ENCODE assay signal across 8 cellular contexts in the genomic region with DNA sequence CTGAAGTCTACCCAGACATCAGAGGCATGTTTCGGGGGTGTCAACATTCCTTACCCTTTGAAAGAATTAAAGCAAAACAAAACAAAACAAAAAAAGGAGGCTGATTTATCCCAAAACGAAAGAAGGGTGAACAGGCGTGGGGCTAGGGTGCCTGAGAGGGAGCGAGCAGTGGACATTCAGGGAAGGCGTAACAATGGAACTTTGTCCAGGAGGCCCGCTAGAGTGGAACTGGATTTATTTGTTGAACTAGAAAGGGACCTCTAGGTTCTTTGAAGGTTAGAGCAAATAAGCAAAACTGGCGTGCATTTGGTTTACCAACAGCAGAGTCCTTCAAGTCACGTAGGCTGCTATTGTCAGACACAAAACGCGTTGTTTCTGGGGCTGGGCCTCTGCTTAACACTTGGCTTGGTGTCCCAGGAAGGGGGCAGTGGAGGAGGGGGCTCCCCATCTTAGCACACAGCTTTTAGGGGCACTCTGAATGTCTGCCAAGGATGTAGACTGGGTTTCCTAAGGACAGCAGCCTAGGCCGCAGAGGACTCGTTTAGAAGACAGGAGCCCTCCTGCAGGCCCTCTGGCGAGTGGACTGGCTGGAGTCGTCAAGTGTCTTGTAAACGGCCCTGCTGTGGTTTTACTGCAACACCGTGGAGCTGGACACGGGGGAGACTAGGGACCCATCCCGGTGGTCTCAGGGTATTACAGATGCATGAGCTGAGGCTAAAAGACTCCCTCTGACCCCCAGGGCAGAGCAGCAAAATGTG.
A peak's percentile ranks its signal among the peaks of the same experiment; 100 is the strongest.
DNase-seq lines count a peak whose midpoint lies in the region; ATAC-seq, FAIRE-seq and TF ChIP-seq lines count a peak whose summit lies in the region.

No MANE protein-coding gene starts in this region.

- H3K4me1 ChIP-seq in CD4-positive, CD25-positive, alpha-beta regulatory T cell (ENCODE audit: control insufficient read depth, insufficient read depth, low read length, poor library complexity, severe bottlenecking), result peaks cover 15% of the 10 kb centered on the region
- H3K4me1 ChIP-seq in RWPE2 (ENCODE audit: insufficient read depth, poor library complexity, severe bottlenecking) (peaks cover 12% of the 10 kb centered on the region), parathyroid adenoma (peaks cover 4% of the 10 kb centered on the region)

- no peaks in the 10 kb centered on the region for H3K36me3 Mint-ChIP-seq in CD4-positive, CD25-positive, alpha-beta regulatory T cell

- peaks cover 0 to 1% (median 0%) of the 10 kb centered on the region in 7 donors for H3K9me3 Mint-ChIP-seq in CD4-positive, CD25-positive, alpha-beta regulatory T cell

- no peak overlapping the region for H3K27ac ChIP-seq in CD4-positive, CD25-positive, alpha-beta regulatory T cell (ENCODE audit: insufficient read depth, low read length, poor library complexity, severe bottlenecking)
- H3K27ac ChIP-seq in RWPE2 (ENCODE audit: poor library complexity, severe bottlenecking) (peak overlapping the region; percentile 84), parathyroid adenoma (peak overlapping the region; percentile 77)

- ATAC-seq in CD4-positive, CD25-positive, alpha-beta regulatory T cell (ENCODE audit: low read depth in 2 of 2), result no peak
- no peak for ATAC-seq in RWPE2 (ENCODE audit: low read depth)
- no peak for ATAC-seq in HG02571 (IDR thresholded peaks at IDR 0.05; ENCODE audit: unreplicated experiment)
- ATAC-seq in HG03196 (IDR thresholded peaks at IDR 0.05; ENCODE audit: unreplicated experiment), result no peak
- no peak for ATAC-seq in HG03039 (IDR thresholded peaks at IDR 0.05; ENCODE audit: unreplicated experiment)

- peaks cover 8% of the 10 kb centered on the region for H3K27me3 Mint-ChIP-seq in CD4-positive, CD25-positive, alpha-beta regulatory T cell

- peak overlapping the region; percentile 13 for H3K4me3 ChIP-seq in CD4-positive, CD25-positive, alpha-beta regulatory T cell (ENCODE audit: low read depth, low read length)
- H3K4me3 ChIP-seq in RWPE2 (ENCODE audit: severe bottlenecking) (no peak overlapping the region), fibroblast of mammary gland (ENCODE audit: control insufficient read depth, low read depth, low read length) (peak overlapping the region; percentile 4), parathyroid adenoma (ENCODE audit: low read depth, low read length) (no peak overlapping the region)

- H3K9me3 ChIP-seq in CD4-positive, CD25-positive, alpha-beta regulatory T cell (ENCODE audit: control insufficient read depth in 2 of 2, low read length in 2 of 2), result no peaks in the 10 kb centered on the region
- no peaks in the 10 kb centered on the region for H3K9me3 ChIP-seq in RWPE2 (ENCODE audit: severe bottlenecking)
- no peaks in the 10 kb centered on the region for H3K9me3 ChIP-seq in parathyroid adenoma (ENCODE audit: control insufficient read depth, low read length)

- H3K27me3 ChIP-seq in CD4-positive, CD25-positive, alpha-beta regulatory T cell (ENCODE audit: control insufficient read depth, insufficient read depth, low read length), result no peaks in the 10 kb centered on the region
- H3K27me3 ChIP-seq in RWPE2 (ENCODE audit: insufficient read depth, poor library complexity, severe bottlenecking) (no peaks in the 10 kb centered on the region), parathyroid adenoma (ENCODE audit: control insufficient read depth, insufficient read depth, low read length) (no peaks in the 10 kb centered on the region)

- no peak for DNase-seq in CD4-positive, CD25-positive, alpha-beta regulatory T cell
- DNase-seq in RWPE2 (ENCODE audit: low spot score), result no peak
- no peak for DNase-seq in fibroblast of mammary gland (ENCODE audit: low read depth)
- no peak for DNase-seq in RCC 7860 (ENCODE audit: low spot score)

- FAIRE-seq in RCC 7860 (lab: Jason Lieb, UNC), result no peak

- peak overlapping the region in 3 of 4 donors; percentile 62 to 87 (median 81) for H3K4me3 Mint-ChIP-seq in CD4-positive, CD25-positive, alpha-beta regulatory T cell

- H3K9ac ChIP-seq in parathyroid adenoma, result no peak overlapping the region

- no peaks in the 10 kb centered on the region for H3K79me2 ChIP-seq in parathyroid adenoma

- TF ChIP-seq CTCF in RWPE2 (IDR thresholded peaks at IDR 0.05; ENCODE audit: poor library complexity, severe bottlenecking) (peak; percentile 66), fibroblast of mammary gland (conservative IDR thresholded peaks at IDR 0.05; ENCODE audit: control insufficient read depth, insufficient read depth, low read depth, low read length) (no peak), parathyroid adenoma (IDR thresholded peaks at IDR 0.05) (no peak)

- peak overlapping the region in 1 of 3 donors; percentile 55 for H3K27ac Mint-ChIP-seq in CD4-positive, CD25-positive, alpha-beta regulatory T cell

- H2AFZ ChIP-seq in parathyroid adenoma, result peak overlapping the region; percentile 93

- H3K36me3 ChIP-seq in CD4-positive, CD25-positive, alpha-beta regulatory T cell (ENCODE audit: control insufficient read depth, insufficient read depth, low read length), result no peaks in the 10 kb centered on the region
- no peaks in the 10 kb centered on the region for H3K36me3 ChIP-seq in RWPE2 (ENCODE audit: low read depth)
- H3K36me3 ChIP-seq in parathyroid adenoma (ENCODE audit: control insufficient read depth, insufficient read depth, low read length), result no peaks in the 10 kb centered on the region

- H3K4me2 ChIP-seq in parathyroid adenoma (ENCODE audit: low read length), result peak overlapping the region; percentile 84

- peaks cover 0 to 22% (median 17%) of the 10 kb centered on the region in 4 donors for H3K4me1 Mint-ChIP-seq in CD4-positive, CD25-positive, alpha-beta regulatory T cell

Comparison
In these comparisons a context has a peak if more than half of its experiments do, and no peak if none do; other contexts are left out.
1. H3K4me3 ChIP-seq: peak in CD4-positive, CD25-positive, alpha-beta regulatory T cell (single experiment) and fibroblast of mammary gland (single experiment); none in RWPE2 (single experiment) and parathyroid adenoma (single experiment).